ENCODE assay signal across 16 cellular contexts in the genomic region with DNA sequence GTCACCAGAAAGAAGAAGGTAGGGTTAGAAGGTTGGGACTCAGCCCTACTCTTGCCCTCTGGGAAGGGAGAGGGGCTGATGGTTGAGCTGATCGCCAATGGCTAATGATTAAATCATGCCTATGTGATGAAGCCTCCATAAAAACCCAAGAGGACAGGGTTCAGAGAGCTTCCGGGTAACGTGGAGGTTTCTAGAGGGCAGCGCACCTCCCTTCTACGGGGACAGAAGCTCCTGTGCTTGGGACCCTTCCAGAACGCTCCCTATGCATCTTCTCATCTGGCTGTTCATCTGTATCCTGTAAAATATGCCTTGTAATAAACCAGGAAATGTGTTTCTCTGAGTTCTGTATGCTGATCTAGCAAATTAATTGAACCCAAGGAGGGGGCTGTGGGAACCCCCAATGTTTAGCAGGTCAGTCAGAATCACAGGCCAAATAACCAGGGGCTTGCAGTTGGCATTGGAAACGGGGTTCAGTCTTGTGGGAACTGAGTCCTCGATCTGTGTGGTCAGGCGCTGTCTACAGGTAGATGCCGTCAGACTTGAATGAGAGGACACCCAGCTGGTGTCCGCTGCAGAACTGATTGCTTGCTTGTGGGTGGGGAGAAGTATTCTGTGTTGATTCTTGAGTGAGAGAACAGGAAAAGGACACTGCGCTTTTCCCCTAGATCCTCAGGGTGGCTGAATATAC. TPM values are rescaled to one million over a fixed set of nuclear protein-coding genes. Genes with fewer than 3 reads are reported as not detected.
A peak's percentile ranks its signal among the peaks of the same experiment; 100 is the strongest.
DNase-seq lines count a peak whose midpoint lies in the region; ATAC-seq and TF ChIP-seq lines count a peak whose summit lies in the region.
"Had no signal": no experiment of that assay in that cellular context is flagged by ENCODE, and none has a peak within 500 bp of the region (broad histone marks: within the 10 kb centered on the region; RNA-seq: fewer than 3 reads in every experiment).

No MANE protein-coding gene starts in this region.

- H3K4me1 Mint-ChIP-seq in T-helper 17 cell = peaks cover 23% of the 10 kb centered on the region
- H3K4me1 Mint-ChIP-seq in effector memory CD8-positive, alpha-beta T cell (ENCODE audit: low read depth in 2 of 2) = peaks cover 32 to 34% of the 10 kb centered on the region in 2 donors
- peaks cover 50 to 85% of the 10 kb centered on the region in 2 donors for H3K4me1 Mint-ChIP-seq in stimulated activated naive B cell treated with anti-CD40 and anti-IgM and Interleukin-4, amounts not matched to agents 10 μg/mL and 1 μg/mL and 100 μg/mL, for 72 hours

- TF ChIP-seq EP300 in suprapubic skin (IDR thresholded peaks at IDR 0.05) = no peak

- H3K4me1 ChIP-seq in heart left ventricle (peaks cover 0 to 58% (median 14%) of the 10 kb centered on the region in 12 donors), suprapubic skin (peaks cover 23% of the 10 kb centered on the region)

- H3K9me3 ChIP-seq in heart left ventricle (no peaks in the 10 kb centered on the region), T-helper 17 cell (ENCODE audit: control insufficient read depth, low read length, poor library complexity, severe bottlenecking) (no peaks in the 10 kb centered on the region), suprapubic skin (no peaks in the 10 kb centered on the region)
- H3K9me3 ChIP-seq: stomach had no signal

- H3K36me3 ChIP-seq in heart left ventricle (no peaks in the 10 kb centered on the region), suprapubic skin (no peaks in the 10 kb centered on the region)
- H3K36me3 ChIP-seq: stomach had no signal

- peaks cover 6% of the 10 kb centered on the region for H3K27me3 Mint-ChIP-seq in T-helper 17 cell
- peaks cover 0 to 7% of the 10 kb centered on the region in 2 donors for H3K27me3 Mint-ChIP-seq in effector memory CD8-positive, alpha-beta T cell
- H3K27me3 Mint-ChIP-seq in stimulated activated naive B cell treated with anti-CD40 and anti-IgM and Interleukin-4, amounts not matched to agents 10 μg/mL and 1 μg/mL and 100 μg/mL, for 72 hours = no peaks in the 10 kb centered on the region

- TF ChIP-seq CTCF in heart left ventricle (IDR thresholded peaks at IDR 0.05) = no peak
- no peak for TF ChIP-seq CTCF in suprapubic skin (IDR thresholded peaks at IDR 0.05)

- no peaks in the 10 kb centered on the region for H3K36me3 Mint-ChIP-seq in T-helper 17 cell (ENCODE audit: low read depth)
- H3K36me3 Mint-ChIP-seq in effector memory CD8-positive, alpha-beta T cell (ENCODE audit: insufficient read depth) = peaks cover 17% of the 10 kb centered on the region
- H3K36me3 Mint-ChIP-seq in stimulated activated naive B cell treated with anti-CD40 and anti-IgM and Interleukin-4, amounts not matched to agents 10 μg/mL and 1 μg/mL and 100 μg/mL, for 72 hours = peaks cover 18 to 40% of the 10 kb centered on the region in 2 donors

- H3K4me3 ChIP-seq in heart left ventricle (no peak overlapping the region), suprapubic skin (no peak overlapping the region)
- H3K4me3 ChIP-seq: GM23338, SK-N-MC, stomach had no signal

- DNase-seq in Right ventricle myocardium superior (peak; percentile 10), heart left ventricle (no peak), T-helper 17 cell (no peak), suprapubic skin (ENCODE audit: low spot score in 2 of 2) (no peak), T1000 (lab: John Stamatoyannopoulos, UW) (no peak), NCI-H2196 treated with DMSO at 0.1 percent for 48 hours (lab: John Stamatoyannopoulos, UW; ENCODE audit: unreplicated experiment) (no peak)
- no peak for DNase-seq in effector memory CD8-positive, alpha-beta T cell
- no peak for DNase-seq in stimulated activated naive B cell treated with anti-CD40 and anti-IgM and Interleukin-4, amounts not matched to agents 10 μg/mL and 1 μg/mL and 100 μg/mL, for 72 hours
- DNase-seq: DMS79 treated with DMSO at 0.1 percent for 48 hours had no signal

- H3K27ac ChIP-seq in heart left ventricle (peak overlapping the region in 1 of 12 donors; percentile 17), suprapubic skin (no peak overlapping the region)
- H3K27ac ChIP-seq: SK-N-MC had no signal

- H3K27ac Mint-ChIP-seq in T-helper 17 cell = peak overlapping the region; percentile 19
- H3K27ac Mint-ChIP-seq in effector memory CD8-positive, alpha-beta T cell = peak overlapping the region; percentile 93 to 94
- H3K27ac Mint-ChIP-seq in stimulated activated naive B cell treated with anti-CD40 and anti-IgM and Interleukin-4, amounts not matched to agents 10 μg/mL and 1 μg/mL and 100 μg/mL, for 72 hours = peak overlapping the region; percentile 94
- H3K27ac Mint-ChIP-seq: GM23338 had no signal

- ATAC-seq in Right ventricle myocardium superior (ENCODE audit: poor library complexity) (no peak), heart left ventricle (no peak), T-helper 17 cell (no peak)
- ATAC-seq in effector memory CD8-positive, alpha-beta T cell (replicated peaks) = peak; percentile 1
- ATAC-seq in stimulated activated naive B cell treated with anti-CD40 and anti-IgM and Interleukin-4, amounts not matched to agents 10 μg/mL and 1 μg/mL and 100 μg/mL, for 72 hours (replicated peaks) = no peak
- ATAC-seq: GM23338, left lobe of liver had no signal

- WGBS in heart left ventricle, 4 donors = 86 to 90% (median 87%) methylated on average over 11 to 12 of the region's 12 CpGs
- WGBS in suprapubic skin = 87% methylated on average over 12 of the region's 12 CpGs

- intact Hi-C loops in Right ventricle myocardium superior (cut with DNase I) = no loop called here
- intact Hi-C loops in heart left ventricle (cut with DNase I) = loop anchor here in 1 of 10 donors (5.0 kb wide), 1 partner anchor 283 kb away; no protein-coding TSS in a partner anchor

- H3K9me3 Mint-ChIP-seq in effector memory CD8-positive, alpha-beta T cell = peaks cover 0 to 5% of the 10 kb centered on the region in 2 donors
- peaks cover 0 to 6% of the 10 kb centered on the region in 2 donors for H3K9me3 Mint-ChIP-seq in stimulated activated naive B cell treated with anti-CD40 and anti-IgM and Interleukin-4, amounts not matched to agents 10 μg/mL and 1 μg/mL and 100 μg/mL, for 72 hours
- H3K9me3 Mint-ChIP-seq: GM23338 had no signal

- H3K4me3 Mint-ChIP-seq in T-helper 17 cell = peak overlapping the region; percentile 32
- peak overlapping the region; percentile 66 to 76 for H3K4me3 Mint-ChIP-seq in effector memory CD8-positive, alpha-beta T cell
- peak overlapping the region; percentile 55 to 59 for H3K4me3 Mint-ChIP-seq in stimulated activated naive B cell treated with anti-CD40 and anti-IgM and Interleukin-4, amounts not matched to agents 10 μg/mL and 1 μg/mL and 100 μg/mL, for 72 hours
- H3K4me3 Mint-ChIP-seq: GM23338 had no signal

- H3K27me3 ChIP-seq in heart left ventricle (no peaks in the 10 kb centered on the region), suprapubic skin (no peaks in the 10 kb centered on the region)

- TF ChIP-seq POLR2A in heart left ventricle (IDR thresholded peaks at IDR 0.05) (no peak), suprapubic skin (IDR thresholded peaks at IDR 0.05) (no peak)

RNA-seq across cellular contexts. Expression of gene HTT-AS, which starts 29.4 kb away (rescaled TPM):
- total RNA-seq in Right ventricle myocardium superior (not detected), heart left ventricle (not detected), T-helper 17 cell (not detected), suprapubic skin (not detected)
- polyA plus RNA-seq in heart left ventricle = not detected
- total RNA-seq: cerebellum, GM23338, left lobe of liver, NCI-H460, progenitor cell of endocrine pancreas, stomach had no signal
- polyA plus RNA-seq: GM23338, stomach had no signal

RNA-seq across cellular contexts. Expression of gene HTT, which starts 29.5 kb away (rescaled TPM):
- total RNA-seq in Right ventricle myocardium superior (23.9 TPM), heart left ventricle (100 to 1,000 TPM in 1 of 9 donors, 10 to 100 TPM in 8; 16.1 to 122 (median 33.9) TPM), T-helper 17 cell (10 to 100 TPM; 83.9 to 89.9 TPM), suprapubic skin (100 to 1,000 TPM in 1 of 4 donors, 10 to 100 TPM in 3; 50.1 to 192 (median 81.0) TPM)
- 10 to 100 TPM; 13.9 to 16.5 TPM for polyA plus RNA-seq in heart left ventricle

Comparison
In these comparisons a context has a peak if more than half of its experiments do, and no peak if none do; other contexts are left out.
1. H3K27ac Mint-ChIP-seq: peak in every context shown above with its lines; median percentile 94 in stimulated activated naive B cell treated with anti-CD40 and anti-IgM and Interleukin-4, amounts not matched to agents 10 μg/mL and 1 μg/mL and 100 μg/mL, for 72 hours; 94 in effector memory CD8-positive, alpha-beta T cell; 19 in T-helper 17 cell.